24 cellular contexts compared by ENCODE assay signal in genomic region chr3:193552911-193553310, GRCh38. TPM values are rescaled to one million over a fixed set of nuclear protein-coding genes. Genes with fewer than 3 reads are reported as not detected.
A peak's percentile ranks its signal among the peaks of the same experiment; 100 is the strongest.
DNase-seq lines count a peak whose midpoint lies in the region; ATAC-seq and TF ChIP-seq lines count a peak whose summit lies in the region.
"Had no signal": no experiment of that assay in that cellular context is flagged by ENCODE, and none has a peak within 500 bp of the region (broad histone marks: within the 10 kb centered on the region; RNA-seq: fewer than 3 reads in every experiment).

No MANE protein-coding gene starts in this region.

- TF ChIP-seq POLR2A in heart left ventricle (IDR thresholded peaks at IDR 0.05) (no peak), body of pancreas (IDR thresholded peaks at IDR 0.05) (no peak), GM18505 (IDR thresholded peaks at IDR 0.05; ENCODE audit: borderline replicate concordance, extremely low read depth, insufficient read depth, insufficient read length) (no peak)

- H3K4me3 ChIP-seq in heart left ventricle, result no peak overlapping the region
- no peak overlapping the region for H3K4me3 ChIP-seq in body of pancreas
- H3K4me3 ChIP-seq in upper lobe of right lung, result peak overlapping the region; percentile 42
- no peak overlapping the region for H3K4me3 ChIP-seq in WERI-Rb-1 (ENCODE audit: low read depth, low read length)
- H3K4me3 ChIP-seq: BLaER1 treated with 17β-estradiol and CSF1 and Interleukin-3, amounts not matched to agents 10 nM and 100 nM; coronary artery; left ventricle myocardium inferior; suprapubic skin had no signal

- H3K36me3 ChIP-seq in heart left ventricle (no peaks in the 10 kb centered on the region), body of pancreas (replicated peaks in 1 of 2; ENCODE audit: insufficient read depth in 1 of 2, low read depth in 2 of 2) (no peaks in the 10 kb centered on the region), upper lobe of right lung (no peaks in the 10 kb centered on the region), WERI-Rb-1 (no peaks in the 10 kb centered on the region)
- H3K36me3 ChIP-seq: BLaER1 treated with 17β-estradiol and CSF1 and Interleukin-3, amounts not matched to agents 10 nM and 100 nM; left ventricle myocardium inferior; suprapubic skin had no signal

- TF ChIP-seq CTCF in heart left ventricle (IDR thresholded peaks at IDR 0.05) (no peak), body of pancreas (IDR thresholded peaks at IDR 0.05) (no peak), upper lobe of right lung (IDR thresholded peaks at IDR 0.05) (no peak), WERI-Rb-1 (IDR thresholded peaks at IDR 0.05; ENCODE audit: low read depth, low read length) (no peak)

- intact Hi-C loops in heart left ventricle (cut with DNase I), result no loop called here
- intact Hi-C loops in left cardiac atrium (cut with DNase I), result no loop called here
- intact Hi-C loops in body of pancreas (cut with DNase I), result no loop called here
- intact Hi-C loops in upper lobe of right lung (cut with DNase I), result no loop called here

- H3K27me3 ChIP-seq in heart left ventricle (no peaks in the 10 kb centered on the region), body of pancreas (no peaks in the 10 kb centered on the region), upper lobe of right lung (no peaks in the 10 kb centered on the region), WERI-Rb-1 (ENCODE audit: insufficient read depth, low read depth, severe bottlenecking) (no peaks in the 10 kb centered on the region)
- H3K27me3 ChIP-seq: BLaER1 treated with 17β-estradiol and CSF1 and Interleukin-3, amounts not matched to agents 10 nM and 100 nM; suprapubic skin had no signal

- no peaks in the 10 kb centered on the region for H3K4me1 ChIP-seq in heart left ventricle
- H3K4me1 ChIP-seq in body of pancreas, result peaks cover 15% of the 10 kb centered on the region
- no peaks in the 10 kb centered on the region for H3K4me1 ChIP-seq in upper lobe of right lung
- H3K4me1 ChIP-seq: BLaER1 treated with 17β-estradiol and CSF1 and Interleukin-3, amounts not matched to agents 10 nM and 100 nM; left ventricle myocardium inferior had no signal

- WGBS in heart left ventricle, 4 donors, result 45 to 78% (median 63%) methylated on average over 1 of the region's 1 CpG
- 67 to 73% methylated on average over 1 of the region's 1 CpG for WGBS in body of pancreas, 2 donors

- no peaks in the 10 kb centered on the region for H3K9me3 ChIP-seq in heart left ventricle
- H3K9me3 ChIP-seq in body of pancreas, result no peaks in the 10 kb centered on the region
- no peaks in the 10 kb centered on the region for H3K9me3 ChIP-seq in upper lobe of right lung
- H3K9me3 ChIP-seq in WERI-Rb-1 (ENCODE audit: severe bottlenecking), result no peaks in the 10 kb centered on the region
- H3K9me3 ChIP-seq: BLaER1 treated with 17β-estradiol and CSF1 and Interleukin-3, amounts not matched to agents 10 nM and 100 nM; left ventricle myocardium inferior; suprapubic skin had no signal

- DNase-seq in heart left ventricle (no peak), left cardiac atrium (no peak), body of pancreas (peak in 2 of 4 donors; percentile 12 to 31), medulla oblongata (ENCODE audit: extremely low spot score) (peak; percentile 57), upper lobe of right lung (no peak), WERI-Rb-1 (no peak)
- DNase-seq in stimulated activated CD4-positive, alpha-beta T cell treated with anti-CD3 and anti-CD28 coated beads, Interleukin-4, amount 100 ng/mL, for 4 hours, result no peak
- DNase-seq: activated naive CD4-positive, alpha-beta T cell treated with anti-CD3 and anti-CD28 coated beads, Interleukin-2, amount 50 U/mL, for 16 hours; activated T-cell treated with anti-CD3 and anti-CD28 coated beads, Interleukin-2, amount 50 U/mL, for 48 hours; glutamatergic neuron; left ventricle myocardium inferior; NCI-H1417 treated with DMSO at 0.1 percent for 48 hours; NCI-H446; RPMI8226; stimulated activated CD4-positive, alpha-beta T cell treated with anti-CD3 and anti-CD28 coated beads, Interleukin-15, amount 100 ng/mL, for 24 hours; T1000 had no signal

- no peak overlapping the region for H3K27ac ChIP-seq in heart left ventricle
- peak overlapping the region in 3 of 4 donors; percentile 64 to 70 (median 65) for H3K27ac ChIP-seq in body of pancreas
- peak overlapping the region; percentile 66 for H3K27ac ChIP-seq in upper lobe of right lung
- no peak overlapping the region for H3K27ac ChIP-seq in WERI-Rb-1
- H3K27ac ChIP-seq: BLaER1 treated with 17β-estradiol and CSF1 and Interleukin-3, amounts not matched to agents 10 nM and 100 nM; coronary artery; left ventricle myocardium inferior; suprapubic skin had no signal

- ATAC-seq in heart left ventricle (peak in 3 of 4 donors; percentile 22 to 69 (median 62)), left cardiac atrium (no peak), body of pancreas (no peak), upper lobe of right lung (peak; percentile 73), GM18505 (IDR thresholded peaks at IDR 0.05; ENCODE audit: unreplicated experiment) (no peak)
- ATAC-seq: activated CD4-positive, CD25-positive, alpha-beta regulatory T cell treated with anti-CD3 and anti-CD28 coated beads, Interleukin-2, amount 50 U/mL, for 24 hours; HepG2; sciatic nerve; SK-N-SH treated with all-trans-retinoic acid at 6 μM for 48 hours had no signal

RNA-seq across cellular contexts. Expression of gene ATP13A4, which starts 1.8 kb away (rescaled TPM):
- under 1 TPM in 3 of 9 donors, not detected in 6; 0.48 to 0.97 (median 0.51) TPM for total RNA-seq in heart left ventricle
- not detected for polyA plus RNA-seq in heart left ventricle
- under 1 TPM; 0.29 to 0.47 TPM for total RNA-seq in left cardiac atrium
- total RNA-seq in body of pancreas, result 10 to 100 TPM in 1 of 2 donors, 1 to 10 TPM in 1; 7.9 to 14.3 TPM
- total RNA-seq in upper lobe of right lung, result 248 TPM

RNA-seq across cellular contexts. Expression of gene OPA1, which starts 40.1 kb away (rescaled TPM):
- total RNA-seq in heart left ventricle (100 to 1,000 TPM in 7 of 9 donors, 10 to 100 TPM in 2; 76.7 to 215 (median 107) TPM), left cardiac atrium (10 to 100 TPM; 64.4 to 93.8 TPM), body of pancreas (10 to 100 TPM; 20.8 to 45.8 TPM), upper lobe of right lung (46.3 TPM)
- polyA plus RNA-seq in heart left ventricle, result 10 to 100 TPM; 23.0 to 47.9 TPM

Comparison
In these comparisons a context has a peak if more than half of its experiments do, and no peak if none do; other contexts are left out.
1. ATAC-seq: peak in heart left ventricle (3 of 4) and upper lobe of right lung (single experiment); none in left cardiac atrium (0 of 2), body of pancreas (single experiment) and GM18505 (single experiment).
2. H3K27ac ChIP-seq: peak in body of pancreas (3 of 4) and upper lobe of right lung (single experiment); none in heart left ventricle (0 of 12) and WERI-Rb-1 (single experiment).
3. RNA of gene ATP13A4, which starts 1.8 kb away (total RNA-seq): 248 TPM in upper lobe of right lung (single experiment); 7.9 to 14.3 TPM in body of pancreas, 0.29 to 0.47 TPM in left cardiac atrium and 0.48 to 0.97 TPM in heart left ventricle; every median in the first group is over 10 times any median in the second.